ENCODE assay signal across 13 cellular contexts in genomic region chr16:1248996-1249755, GRCh38. TPM values are rescaled to one million over a fixed set of nuclear protein-coding genes. Genes with fewer than 3 reads are reported as not detected.
DNase-seq lines count a peak whose midpoint lies in the region; ATAC-seq, FAIRE-seq and TF ChIP-seq lines count a peak whose summit lies in the region.
"Not testable (repeated sequence)": the region's sequence is repeated elsewhere in the genome, so short reads cannot be mapped to it uniquely, and the experiment has no call there.
"Had no signal": no experiment of that assay in that cellular context is flagged by ENCODE, and none has a peak within 500 bp of the region (broad histone marks: within the 10 kb centered on the region; RNA-seq: fewer than 3 reads in every experiment).

No MANE protein-coding gene starts in this region.

- H3K9ac ChIP-seq in HepG2 (ENCODE audit: insufficient read depth, low read depth, low read length), result not testable (repeated sequence)

- H3K4me3 ChIP-seq in HepG2 (replicated peaks in 1 of 3; ENCODE audit: insufficient read depth in 1 of 3, low read depth in 2 of 3, low read length in 3 of 3), result not testable (repeated sequence)

- in situ Hi-C loops in HepG2 (cut with HindIII; ENCODE audit: extremely low pct_ligation_motif_present, low pct_unique_long_range_greater_than_20kb), result not testable (repeated sequence)

- ATAC-seq in HG02798 (IDR thresholded peaks at IDR 0.05; ENCODE audit: poor library complexity, unreplicated experiment) (peak; percentile 38), esophagus mucosa (peak; percentile 79), HepG2 (peak; percentile 58), sciatic nerve (peak; percentile 54)
- ATAC-seq in activated CD8-positive, alpha-beta T cell treated with anti-CD3 and anti-CD28 coated beads, Interleukin-2, amount 10 ng/mL, durations not matched to agents 7 days and 5 days, result peak; percentile 72

- not testable (repeated sequence) for H3K27me3 Mint-ChIP-seq in activated CD8-positive, alpha-beta T cell treated with anti-CD3 and anti-CD28 coated beads, Interleukin-2, amount 10 ng/mL, durations not matched to agents 7 days and 5 days (ENCODE audit: low read depth)

- FAIRE-seq in HepG2 (lab: Jason Lieb, UNC), result peak; percentile 46

- not testable (repeated sequence) for H3K4me2 ChIP-seq in HepG2 (ENCODE audit: low read depth, low read length)

- WGBS in HepG2 (ENCODE audit: low lambda C conversion rate), result no CpG with 5 or more reads among the region's 45 CpGs

- intact Hi-C loops in HepG2 (cut with micrococcal nuclease; ENCODE audit: unreplicated experiment); sciatic nerve (cut with DNase I): not testable (repeated sequence)

- TF ChIP-seq RAD21 in HepG2 (CRISPR knock-in tag; IDR thresholded peaks at IDR 0.05), result not testable (repeated sequence)

- not testable (repeated sequence) for H4K20me1 ChIP-seq in HepG2 (ENCODE audit: insufficient read depth, low read length)

- TF ChIP-seq CTCF in HepG2 (CRISPR knock-in tag; IDR thresholded peaks at IDR 0.05), result not testable (repeated sequence)

- CTCF ChIA-PET in activated CD8-positive, alpha-beta T cell treated with anti-CD3 and anti-CD28 coated beads, Interleukin-2, amount 10 ng/mL, durations not matched to agents 7 days and 5 days (lab: Charles Lee); HepG2 (lab: Yijun Ruan, JAX; ENCODE audit: low intra/inter-chr PET ratio, low total read pairs): not testable (repeated sequence)

- POLR2A ChIA-PET in activated CD8-positive, alpha-beta T cell treated with anti-CD3 and anti-CD28 coated beads, Interleukin-2, amount 10 ng/mL, durations not matched to agents 7 days and 5 days (lab: Charles Lee); HepG2 (lab: Yijun Ruan, JAX): not testable (repeated sequence)

- H3K4me1 Mint-ChIP-seq in activated CD8-positive, alpha-beta T cell treated with anti-CD3 and anti-CD28 coated beads, Interleukin-2, amount 10 ng/mL, durations not matched to agents 7 days and 5 days (ENCODE audit: low read depth), result not testable (repeated sequence)

- BruUV-seq in HepG2 (replicated peaks; lab: Mats Ljungman, UMichigan), result not testable (repeated sequence)

- not testable (repeated sequence) for H3K79me2 ChIP-seq in HepG2 (ENCODE audit: insufficient read depth, low read length)

- not testable (repeated sequence) for TF ChIP-seq POLR2A in HepG2 (IDR thresholded peaks at IDR 0.05; ENCODE audit: insufficient read depth in 1 of 2, low read depth in 2 of 2, low read length in 2 of 2)

- H3K36me3 ChIP-seq in HepG2 (replicated peaks in 1 of 2; ENCODE audit: control insufficient read depth in 1 of 2, insufficient read depth in 2 of 2, low read length in 2 of 2), result not testable (repeated sequence)

- H3K4me3 Mint-ChIP-seq in activated CD8-positive, alpha-beta T cell treated with anti-CD3 and anti-CD28 coated beads, Interleukin-2, amount 10 ng/mL, durations not matched to agents 7 days and 5 days, result not testable (repeated sequence)

- H3K27ac Mint-ChIP-seq in activated CD8-positive, alpha-beta T cell treated with anti-CD3 and anti-CD28 coated beads, Interleukin-2, amount 10 ng/mL, durations not matched to agents 7 days and 5 days, result not testable (repeated sequence)

- TF ChIP-seq EP300 in HepG2 (IDR thresholded peaks at IDR 0.05; ENCODE audit: low read depth in 2 of 2, low read length in 2 of 2); HepG2 (CRISPR knock-in tag; IDR thresholded peaks at IDR 0.05; ENCODE audit: borderline replicate concordance): not testable (repeated sequence)

- H2AFZ ChIP-seq in HepG2 (ENCODE audit: low read length), result not testable (repeated sequence)

- not testable (repeated sequence) for DNase-seq in activated CD8-positive, alpha-beta T cell treated with anti-CD3 and anti-CD28 coated beads, Interleukin-2, amount 10 ng/mL, durations not matched to agents 7 days and 5 days; HepG2 (ENCODE audit: low spot score); sciatic nerve (ENCODE audit: low spot score)

- H3K36me3 Mint-ChIP-seq in activated CD8-positive, alpha-beta T cell treated with anti-CD3 and anti-CD28 coated beads, Interleukin-2, amount 10 ng/mL, durations not matched to agents 7 days and 5 days (ENCODE audit: low read depth), result not testable (repeated sequence)

- H3K27me3 ChIP-seq in HepG2 (ENCODE audit: control insufficient read depth in 1 of 2, insufficient read depth in 2 of 2, low read length in 2 of 2), result peaks cover 1 to 28% of the 10 kb centered on the region in 2 experiments; a peak in 4 of 5 replicates

- H3K4me1 ChIP-seq in HepG2 (ENCODE audit: insufficient read depth, low read length), result not testable (repeated sequence)

- not testable (repeated sequence) for H3K27ac ChIP-seq in HepG2 (ENCODE audit: extremely low read length, insufficient read depth, low read length)

- H3K9me3 ChIP-seq in HepG2 (ENCODE audit: low read length), result not testable (repeated sequence)

- H3K9me3 Mint-ChIP-seq in activated CD8-positive, alpha-beta T cell treated with anti-CD3 and anti-CD28 coated beads, Interleukin-2, amount 10 ng/mL, durations not matched to agents 7 days and 5 days (ENCODE audit: insufficient read depth), result not testable (repeated sequence)

RNA-seq across cellular contexts. Expression of gene TPSD1, which starts 6.7 kb away (rescaled TPM):
- total RNA-seq in activated CD8-positive, alpha-beta T cell treated with anti-CD3 and anti-CD28 coated beads, Interleukin-2, amount 10 ng/mL, durations not matched to agents 7 days and 5 days, result not detected
- not detected for total RNA-seq in esophagus mucosa
- not detected in 2 replicates for total RNA-seq in HepG2 (2016; rRNA removed; fragmentation: Illumina TruSeq; extraction: Trizol)
- not detected in 2 replicates for total RNA-seq in HepG2 (2016; cell fraction: cytosol; rRNA removed; fragmentation: Illumina TruSeq; extraction: Trizol; ENCODE audit: low read depth)
- not detected in 2 replicates for total RNA-seq in HepG2 (2016; cell fraction: insoluble cytoplasmic fraction; rRNA removed; fragmentation: Illumina TruSeq; extraction: Trizol)
- not detected in 2 replicates for total RNA-seq in HepG2 (2016; cell fraction: membrane; rRNA removed; fragmentation: Illumina TruSeq; extraction: Trizol)
- total RNA-seq in HepG2 (2016; cell fraction: nucleus; rRNA removed; fragmentation: Illumina TruSeq; extraction: Trizol), result not detected in 2 replicates
- not detected in 2 replicates for polyA plus RNA-seq in HepG2 (2011; rRNA removed)
- polyA plus RNA-seq in HepG2 (2011; cell fraction: cytosol; rRNA removed), result not detected in 2 replicates
- not detected in 2 replicates for polyA plus RNA-seq in HepG2 (2011; cell fraction: nucleus; rRNA removed)
- polyA plus RNA-seq in HepG2 (2012), result not detected in 2 replicates
- not detected in 2 replicates for polyA plus RNA-seq in HepG2 (2016; cell fraction: cytosol; fragmentation: Illumina TruSeq; extraction: Trizol; ENCODE audit: low read depth)
- not detected in 2 replicates for polyA plus RNA-seq in HepG2 (2016; cell fraction: insoluble cytoplasmic fraction; fragmentation: Illumina TruSeq; extraction: Trizol; ENCODE audit: low read depth)
- polyA plus RNA-seq in HepG2 (2016; cell fraction: membrane; fragmentation: Illumina TruSeq; extraction: Trizol; ENCODE audit: low read depth), result not detected in 2 replicates
- polyA plus RNA-seq in HepG2 (2016; cell fraction: nucleus; fragmentation: Illumina TruSeq; extraction: Trizol; ENCODE audit: insufficient read depth, low read depth), result not detected in 2 replicates
- not detected in 2 replicates for polyA minus RNA-seq in HepG2 (2011; rRNA and poly(A)+ RNA removed; ENCODE audit: low replicate concordance)
- polyA minus RNA-seq in HepG2 (2011; cell fraction: cytosol; rRNA and poly(A)+ RNA removed), result not detected in 2 replicates
- polyA minus RNA-seq in HepG2 (2011; cell fraction: nucleus; rRNA and poly(A)+ RNA removed), result not detected in 2 replicates
- total RNA-seq in sciatic nerve, result 0.27 TPM
- total RNA-seq: bronchial epithelial cell; CD8-positive, alpha-beta memory T cell; endodermal cell; LHCN-M2; mesothelial cell of epicardium; neural crest cell; skeletal muscle tissue; T-helper 2 cell treated with Interferon-gamma antibody and Interleukin-4, amounts not matched to agents 100 ng/mL and 5 ng/mL, for 36 hours had no signal
- polyA plus RNA-seq: CD8-positive, alpha-beta memory T cell had no signal

RNA-seq across cellular contexts. Expression of gene TPSAB1, which starts 8.7 kb away (rescaled TPM):
- total RNA-seq in activated CD8-positive, alpha-beta T cell treated with anti-CD3 and anti-CD28 coated beads, Interleukin-2, amount 10 ng/mL, durations not matched to agents 7 days and 5 days, result not detected
- total RNA-seq in esophagus mucosa (4.6 TPM), HepG2 (2016; rRNA removed; fragmentation: Illumina TruSeq; extraction: Trizol) (not detected in 2 replicates), sciatic nerve (11.5 TPM)
- not detected in 2 replicates for total RNA-seq in HepG2 (2016; cell fraction: cytosol; rRNA removed; fragmentation: Illumina TruSeq; extraction: Trizol; ENCODE audit: low read depth)
- total RNA-seq in HepG2 (2016; cell fraction: insoluble cytoplasmic fraction; rRNA removed; fragmentation: Illumina TruSeq; extraction: Trizol), result not detected in 2 replicates
- total RNA-seq in HepG2 (2016; cell fraction: membrane; rRNA removed; fragmentation: Illumina TruSeq; extraction: Trizol), result not detected in 2 replicates
- total RNA-seq in HepG2 (2016; cell fraction: nucleus; rRNA removed; fragmentation: Illumina TruSeq; extraction: Trizol), result not detected in 2 replicates
- 0.05 and 0.12 TPM in 2 replicates for polyA plus RNA-seq in HepG2 (2011; rRNA removed)
- 0.13 and 0.16 TPM in 2 replicates for polyA plus RNA-seq in HepG2 (2011; cell fraction: cytosol; rRNA removed)
- polyA plus RNA-seq in HepG2 (2011; cell fraction: nucleus; rRNA removed), result 0.35 TPM in 1 of 2 replicates, not detected in the other
- polyA plus RNA-seq in HepG2 (2012), result not detected in 2 replicates
- polyA plus RNA-seq in HepG2 (2016; cell fraction: cytosol; fragmentation: Illumina TruSeq; extraction: Trizol; ENCODE audit: low read depth), result not detected in 2 replicates
- not detected in 2 replicates for polyA plus RNA-seq in HepG2 (2016; cell fraction: insoluble cytoplasmic fraction; fragmentation: Illumina TruSeq; extraction: Trizol; ENCODE audit: low read depth)
- polyA plus RNA-seq in HepG2 (2016; cell fraction: membrane; fragmentation: Illumina TruSeq; extraction: Trizol; ENCODE audit: low read depth), result not detected in 2 replicates
- not detected in 2 replicates for polyA plus RNA-seq in HepG2 (2016; cell fraction: nucleus; fragmentation: Illumina TruSeq; extraction: Trizol; ENCODE audit: insufficient read depth, low read depth)
- polyA minus RNA-seq in HepG2 (2011; rRNA and poly(A)+ RNA removed; ENCODE audit: low replicate concordance), result not detected in 2 replicates
- polyA minus RNA-seq in HepG2 (2011; cell fraction: cytosol; rRNA and poly(A)+ RNA removed), result not detected in 2 replicates
- polyA minus RNA-seq in HepG2 (2011; cell fraction: nucleus; rRNA and poly(A)+ RNA removed), result not detected in 2 replicates
- total RNA-seq: bronchial epithelial cell; CD8-positive, alpha-beta memory T cell; endodermal cell; LHCN-M2; mesothelial cell of epicardium; neural crest cell; T-helper 2 cell treated with Interferon-gamma antibody and Interleukin-4, amounts not matched to agents 100 ng/mL and 5 ng/mL, for 36 hours had no signal
- polyA plus RNA-seq: CD8-positive, alpha-beta memory T cell had no signal

RNA-seq across cellular contexts. Expression of gene TPSB2, which starts 19.2 kb away (rescaled TPM):
- total RNA-seq in activated CD8-positive, alpha-beta T cell treated with anti-CD3 and anti-CD28 coated beads, Interleukin-2, amount 10 ng/mL, durations not matched to agents 7 days and 5 days, result not detected
- 4.5 TPM for total RNA-seq in esophagus mucosa
- not detected in 2 replicates for total RNA-seq in HepG2 (2016; rRNA removed; fragmentation: Illumina TruSeq; extraction: Trizol)
- not detected in 2 replicates for total RNA-seq in HepG2 (2016; cell fraction: cytosol; rRNA removed; fragmentation: Illumina TruSeq; extraction: Trizol; ENCODE audit: low read depth)
- not detected in 2 replicates for total RNA-seq in HepG2 (2016; cell fraction: insoluble cytoplasmic fraction; rRNA removed; fragmentation: Illumina TruSeq; extraction: Trizol)
- not detected in 2 replicates for total RNA-seq in HepG2 (2016; cell fraction: membrane; rRNA removed; fragmentation: Illumina TruSeq; extraction: Trizol)
- total RNA-seq in HepG2 (2016; cell fraction: nucleus; rRNA removed; fragmentation: Illumina TruSeq; extraction: Trizol), result not detected in 2 replicates
- 0.14 TPM in 1 of 2 replicates, not detected in the other for polyA plus RNA-seq in HepG2 (2011; rRNA removed)
- 0.14 and 0.15 TPM in 2 replicates for polyA plus RNA-seq in HepG2 (2011; cell fraction: cytosol; rRNA removed)
- polyA plus RNA-seq in HepG2 (2011; cell fraction: nucleus; rRNA removed), result 0.11 TPM in 1 of 2 replicates, not detected in the other
- not detected in 2 replicates for polyA plus RNA-seq in HepG2 (2012)
- not detected in 2 replicates for polyA plus RNA-seq in HepG2 (2016; cell fraction: cytosol; fragmentation: Illumina TruSeq; extraction: Trizol; ENCODE audit: low read depth)
- polyA plus RNA-seq in HepG2 (2016; cell fraction: insoluble cytoplasmic fraction; fragmentation: Illumina TruSeq; extraction: Trizol; ENCODE audit: low read depth), result not detected in 2 replicates
- polyA plus RNA-seq in HepG2 (2016; cell fraction: membrane; fragmentation: Illumina TruSeq; extraction: Trizol; ENCODE audit: low read depth), result not detected in 2 replicates
- not detected in 2 replicates for polyA plus RNA-seq in HepG2 (2016; cell fraction: nucleus; fragmentation: Illumina TruSeq; extraction: Trizol; ENCODE audit: insufficient read depth, low read depth)
- not detected in 2 replicates for polyA minus RNA-seq in HepG2 (2011; rRNA and poly(A)+ RNA removed; ENCODE audit: low replicate concordance)
- polyA minus RNA-seq in HepG2 (2011; cell fraction: cytosol; rRNA and poly(A)+ RNA removed), result not detected in 2 replicates
- polyA minus RNA-seq in HepG2 (2011; cell fraction: nucleus; rRNA and poly(A)+ RNA removed), result not detected in 2 replicates
- 18.5 TPM for total RNA-seq in sciatic nerve
- total RNA-seq: bronchial epithelial cell; CD8-positive, alpha-beta memory T cell; endodermal cell; LHCN-M2; mesothelial cell of epicardium; neural crest cell; skeletal muscle tissue; T-helper 2 cell treated with Interferon-gamma antibody and Interleukin-4, amounts not matched to agents 100 ng/mL and 5 ng/mL, for 36 hours had no signal
- polyA plus RNA-seq: CD8-positive, alpha-beta memory T cell had no signal

RNA-seq across cellular contexts. Expression of gene TPSG1, which starts 24.1 kb away (rescaled TPM):
- total RNA-seq in activated CD8-positive, alpha-beta T cell treated with anti-CD3 and anti-CD28 coated beads, Interleukin-2, amount 10 ng/mL, durations not matched to agents 7 days and 5 days, result not detected
- total RNA-seq in esophagus mucosa, result 0.24 TPM
- not detected in 2 replicates for total RNA-seq in HepG2 (2016; rRNA removed; fragmentation: Illumina TruSeq; extraction: Trizol)
- total RNA-seq in HepG2 (2016; cell fraction: cytosol; rRNA removed; fragmentation: Illumina TruSeq; extraction: Trizol; ENCODE audit: low read depth), result not detected in 2 replicates
- total RNA-seq in HepG2 (2016; cell fraction: insoluble cytoplasmic fraction; rRNA removed; fragmentation: Illumina TruSeq; extraction: Trizol), result not detected in 2 replicates
- total RNA-seq in HepG2 (2016; cell fraction: membrane; rRNA removed; fragmentation: Illumina TruSeq; extraction: Trizol), result not detected in 2 replicates
- not detected in 2 replicates for total RNA-seq in HepG2 (2016; cell fraction: nucleus; rRNA removed; fragmentation: Illumina TruSeq; extraction: Trizol)
- polyA plus RNA-seq in HepG2 (2011; rRNA removed), result not detected in 2 replicates
- 0.04 TPM in 1 of 2 replicates, not detected in the other for polyA plus RNA-seq in HepG2 (2011; cell fraction: cytosol; rRNA removed)
- polyA plus RNA-seq in HepG2 (2011; cell fraction: nucleus; rRNA removed), result 0.24 and 0.31 TPM in 2 replicates
- polyA plus RNA-seq in HepG2 (2012), result not detected in 2 replicates
- polyA plus RNA-seq in HepG2 (2016; cell fraction: cytosol; fragmentation: Illumina TruSeq; extraction: Trizol; ENCODE audit: low read depth), result not detected in 2 replicates
- polyA plus RNA-seq in HepG2 (2016; cell fraction: insoluble cytoplasmic fraction; fragmentation: Illumina TruSeq; extraction: Trizol; ENCODE audit: low read depth), result not detected in 2 replicates
- not detected in 2 replicates for polyA plus RNA-seq in HepG2 (2016; cell fraction: membrane; fragmentation: Illumina TruSeq; extraction: Trizol; ENCODE audit: low read depth)
- not detected in 2 replicates for polyA plus RNA-seq in HepG2 (2016; cell fraction: nucleus; fragmentation: Illumina TruSeq; extraction: Trizol; ENCODE audit: insufficient read depth, low read depth)
- polyA minus RNA-seq in HepG2 (2011; rRNA and poly(A)+ RNA removed; ENCODE audit: low replicate concordance), result not detected in 2 replicates
- not detected in 2 replicates for polyA minus RNA-seq in HepG2 (2011; cell fraction: cytosol; rRNA and poly(A)+ RNA removed)
- not detected in 2 replicates for polyA minus RNA-seq in HepG2 (2011; cell fraction: nucleus; rRNA and poly(A)+ RNA removed)
- total RNA-seq in sciatic nerve, result 0.45 TPM
- total RNA-seq: bronchial epithelial cell; CD8-positive, alpha-beta memory T cell; endodermal cell; LHCN-M2; mesothelial cell of epicardium; neural crest cell; skeletal muscle tissue; T-helper 2 cell treated with Interferon-gamma antibody and Interleukin-4, amounts not matched to agents 100 ng/mL and 5 ng/mL, for 36 hours had no signal
- polyA plus RNA-seq: CD8-positive, alpha-beta memory T cell had no signal
